In the genomic region with DNA sequence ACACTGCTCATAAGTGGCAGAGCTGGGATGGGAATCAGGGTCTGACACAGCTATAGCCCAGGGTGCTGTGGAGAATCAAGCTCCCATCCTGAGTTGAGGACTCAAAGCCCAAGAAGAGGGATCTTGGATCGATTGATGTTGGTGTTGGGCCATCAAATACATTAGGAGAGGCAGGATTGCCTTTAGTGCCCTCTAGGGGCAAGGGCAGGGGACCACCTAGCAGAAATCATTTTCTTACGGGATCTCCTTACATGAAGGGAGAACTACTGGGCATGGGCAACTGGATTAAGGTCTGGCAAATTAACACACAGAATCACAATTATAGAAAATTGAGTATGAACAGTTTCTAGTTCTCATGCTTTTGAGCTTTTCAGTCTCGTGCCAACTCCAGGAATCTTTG, we compare ENCODE assay signal across 9 cellular contexts. TPM values are rescaled to one million over a fixed set of nuclear protein-coding genes. Genes with fewer than 3 reads are reported as not detected.
DNase-seq lines count a peak whose midpoint lies in the region; ATAC-seq and TF ChIP-seq lines count a peak whose summit lies in the region.
"Had no signal": no experiment of that assay in that cellular context is flagged by ENCODE, and none has a peak within 500 bp of the region (broad histone marks: within the 10 kb centered on the region; RNA-seq: fewer than 3 reads in every experiment).

No MANE protein-coding gene starts in this region.

- peaks cover 24% of the 10 kb centered on the region for H3K27me3 Mint-ChIP-seq in T-helper 17 cell

- H3K27ac ChIP-seq in OCI-LY3 (ENCODE audit: low read length) (no peak overlapping the region), thyroid gland (no peak overlapping the region)

- no peak overlapping the region for H3K4me3 Mint-ChIP-seq in T-helper 17 cell
- H3K4me3 Mint-ChIP-seq: IgD-negative memory B cell had no signal

- H3K27me3 ChIP-seq in OCI-LY3 (ENCODE audit: low read depth, low read length) (peaks cover 45% of the 10 kb centered on the region), thyroid gland (no peaks in the 10 kb centered on the region)

- ATAC-seq in HG02938 (IDR thresholded peaks at IDR 0.05; ENCODE audit: unreplicated experiment) (no peak), T-helper 17 cell (no peak)

- no peaks in the 10 kb centered on the region for H4K20me1 ChIP-seq in OCI-LY3 (ENCODE audit: insufficient read depth, low read length)

- H3K36me3 ChIP-seq in OCI-LY3 (replicated peaks; ENCODE audit: low read depth, low read length) (no peaks in the 10 kb centered on the region), thyroid gland (no peaks in the 10 kb centered on the region)

- POLR2A ChIA-PET in GM10248 (lab: Yijun Ruan, JAX): no interaction called here

- DNase-seq in ACHN: peak; percentile 18
- DNase-seq in GM10248 (ENCODE audit: extremely low spot score): peak; percentile 34
- DNase-seq in fibroblast of pulmonary artery (ENCODE audit: low read depth): no peak
- DNase-seq in activated CD4-positive, CD25-positive, alpha-beta regulatory T cell (lab: John Stamatoyannopoulos, UW): no peak
- DNase-seq in T-helper 17 cell: no peak
- no peak for DNase-seq in thyroid gland

- peak; percentile 43 for TF ChIP-seq CTCF in GM10248 (IDR thresholded peaks at IDR 0.05; ENCODE audit: control extremely low read depth, extremely low read depth, low read depth, missing control alignments)
- TF ChIP-seq CTCF in OCI-LY3 (IDR thresholded peaks at IDR 0.05; ENCODE audit: low read depth, low read length): peak; percentile 79
- peak; percentile 39 for TF ChIP-seq CTCF in fibroblast of pulmonary artery (IDR thresholded peaks at IDR 0.05; ENCODE audit: low read length, missing control alignments)
- peak in 1 of 6 experiments; percentile 10 for TF ChIP-seq CTCF in thyroid gland (IDR thresholded peaks at IDR 0.05)

- intact Hi-C loops in thyroid gland (cut with DNase I): no loop called here

- no peak overlapping the region for H3K27ac Mint-ChIP-seq in T-helper 17 cell

- H3K9ac ChIP-seq in OCI-LY3 (ENCODE audit: low read length): no peak overlapping the region

- no peak overlapping the region for H2AFZ ChIP-seq in OCI-LY3 (ENCODE audit: low read depth, low read length)

- CTCF ChIA-PET in GM10248 (lab: Yijun Ruan, JAX): interaction anchor here (0.8 to 2.0 kb wide), 12 partner anchors 8 to 212 kb away, joined by 3 to 14 read pairs (median 4); no protein-coding TSS in a partner anchor

- 49 to 71% methylated on average over 3 of the region's 3 CpGs for WGBS in thyroid gland, 2 donors

- in situ Hi-C loops in ACHN (cut with HindIII; ENCODE audit: low pct_ligation_motif_present, low pct_unique_long_range_greater_than_20kb, low sequenced_read_pairs): no loop called here

- no peaks in the 10 kb centered on the region for H3K79me2 ChIP-seq in OCI-LY3 (ENCODE audit: low read length)

- TF ChIP-seq POLR2A in thyroid gland (IDR thresholded peaks at IDR 0.05): no peak

- H3K9me3 ChIP-seq in OCI-LY3 (ENCODE audit: insufficient read depth, low read length) (no peaks in the 10 kb centered on the region), T-helper 17 cell (ENCODE audit: control insufficient read depth, low read length, poor library complexity, severe bottlenecking) (no peaks in the 10 kb centered on the region), thyroid gland (no peaks in the 10 kb centered on the region)

- H3K4me1 ChIP-seq in OCI-LY3 (ENCODE audit: low read length) (peaks cover 13% of the 10 kb centered on the region), thyroid gland (no peaks in the 10 kb centered on the region)

- H3K36me3 Mint-ChIP-seq in T-helper 17 cell (ENCODE audit: low read depth): peaks cover 4% of the 10 kb centered on the region
- H3K36me3 Mint-ChIP-seq: IgD-negative memory B cell had no signal

- peaks cover 7% of the 10 kb centered on the region for H3K4me1 Mint-ChIP-seq in T-helper 17 cell

- no peak overlapping the region for H3K4me2 ChIP-seq in OCI-LY3 (ENCODE audit: low read length)

- no peak overlapping the region for H3K4me3 ChIP-seq in OCI-LY3 (ENCODE audit: low read length)
- H3K4me3 ChIP-seq in fibroblast of pulmonary artery (replicated peaks; ENCODE audit: low read depth, low read length): no peak overlapping the region
- H3K4me3 ChIP-seq in thyroid gland (replicated peaks in 1 of 3): no peak overlapping the region

RNA-seq across cellular contexts. Expression of a gene that starts 24.9 kb away (rescaled TPM):
- total RNA-seq in T-helper 17 cell: 10 to 100 TPM; 25.3 to 34.6 TPM
- 10 to 100 TPM; 32.7 to 58.0 (median 46.4) TPM for total RNA-seq in thyroid gland

RNA-seq across cellular contexts. Expression of a gene that starts 38.8 kb away (rescaled TPM):
- total RNA-seq in T-helper 17 cell (1 to 10 TPM; 1.7 to 2.5 TPM), thyroid gland (1 to 10 TPM; 2.8 to 7.2 (median 3.4) TPM)

RNA-seq across cellular contexts. Expression of a gene that starts 39.0 kb away (rescaled TPM):
- total RNA-seq in T-helper 17 cell (10 to 100 TPM; 53.1 to 60.8 TPM), thyroid gland (10 to 100 TPM; 36.4 to 61.9 (median 43.9) TPM)

Comparison
In these comparisons a context has a peak if more than half of its experiments do, and no peak if none do; other contexts are left out.
1. DNase-seq: peak in ACHN (single experiment) and GM10248 (single experiment); none in fibroblast of pulmonary artery (single experiment), activated CD4-positive, CD25-positive, alpha-beta regulatory T cell (0 of 4), T-helper 17 cell (0 of 3) and thyroid gland (0 of 2).